In the genomic region with DNA sequence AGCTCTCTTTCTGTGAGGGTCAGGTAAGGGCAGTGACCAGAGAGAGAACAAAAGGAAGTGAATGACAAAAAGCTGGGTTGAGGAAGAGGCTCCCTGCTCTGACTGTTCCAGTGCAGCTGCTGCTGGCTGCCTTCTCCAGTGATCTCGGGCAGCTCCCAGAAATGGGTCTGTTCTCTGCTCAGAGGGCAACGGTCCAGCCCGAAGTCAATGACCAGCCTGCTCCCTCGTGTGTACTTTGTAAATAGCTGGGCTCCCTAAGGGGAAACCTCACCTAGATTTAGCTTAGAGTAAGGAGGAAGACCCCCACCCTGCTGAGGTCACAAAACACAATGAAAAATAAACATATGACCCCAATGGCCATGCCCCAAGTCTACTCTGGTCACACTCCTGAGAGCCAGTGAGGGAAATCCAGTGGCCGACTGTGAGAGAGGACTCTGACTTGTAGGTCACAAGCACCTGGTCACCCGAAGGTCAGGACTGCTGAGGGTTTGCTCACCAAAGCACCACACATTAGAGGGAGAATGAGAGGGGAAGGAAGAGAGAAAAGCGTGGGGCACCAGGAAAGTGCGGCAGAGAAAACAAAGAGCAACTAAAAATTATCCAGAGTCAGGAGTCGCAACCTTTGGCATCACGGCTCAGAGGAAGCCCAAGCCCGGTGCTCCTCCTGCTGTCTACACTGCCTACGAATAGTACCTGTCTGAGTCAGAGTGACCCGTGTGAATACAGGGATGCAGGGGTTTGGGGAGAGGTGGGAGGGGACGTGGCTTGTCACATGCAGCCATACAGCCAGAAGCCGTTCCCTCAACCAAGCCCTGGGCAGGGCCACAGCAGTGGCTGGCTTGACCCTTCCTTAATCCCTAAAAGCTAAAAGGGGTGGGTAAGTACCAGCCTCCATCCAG, we compare ENCODE assay signal across 16 cellular contexts. TPM values are rescaled to one million over a fixed set of nuclear protein-coding genes. Genes with fewer than 3 reads are reported as not detected.
A peak's percentile ranks its signal among the peaks of the same experiment; 100 is the strongest.
DNase-seq lines count a peak whose midpoint lies in the region; FAIRE-seq and TF ChIP-seq lines count a peak whose summit lies in the region.
"Had no signal": no experiment of that assay in that cellular context is flagged by ENCODE, and none has a peak within 500 bp of the region (broad histone marks: within the 10 kb centered on the region; RNA-seq: fewer than 3 reads in every experiment).

No MANE protein-coding gene starts in this region.

- H3K4me3 Mint-ChIP-seq in activated naive CD4-positive, alpha-beta T cell treated with anti-CD3 and anti-CD28 coated beads, Interleukin-2, amount 10 ng/mL, durations not matched to agents 7 days and 5 days, result no peak overlapping the region
- H3K4me3 Mint-ChIP-seq in astrocyte (ENCODE audit: unreplicated experiment), result no peak overlapping the region
- H3K4me3 Mint-ChIP-seq: neural crest cell; stimulated activated naive CD8-positive, alpha-beta T cell treated with anti-CD3 and anti-CD28 coated beads, Interleukin-15, Interleukin-2, amounts not matched to agents 100 ng/mL and 50 ng/mL, for 24 hours had no signal

- TF ChIP-seq CTCF in astrocyte (IDR thresholded peaks at IDR 0.05; ENCODE audit: insufficient read depth, low read depth, low read length) (no peak), transverse colon (IDR thresholded peaks at IDR 0.05) (no peak), GM13977 (IDR thresholded peaks at IDR 0.05; ENCODE audit: extremely low read depth, insufficient read depth, missing control alignments) (no peak)

- H2BK12ac ChIP-seq in mesenchymal stem cell (ENCODE audit: low read length in 2 of 2), result no peak overlapping the region

- H3K18ac ChIP-seq in mesenchymal stem cell (ENCODE audit: low read depth in 1 of 2, low read length in 2 of 2), result no peak overlapping the region

- WGBS in mesenchymal stem cell, result 92% methylated on average over 15 of the region's 15 CpGs
- WGBS in transverse colon (ENCODE audit: low coverage in 1 of 2), 2 donors, result 70 to 88% methylated on average over 5 to 15 of the region's 15 CpGs

- H2AFZ ChIP-seq in astrocyte (ENCODE audit: low read depth, low read length) (no peak overlapping the region), mesenchymal stem cell (ENCODE audit: low read depth, low read length) (no peak overlapping the region)

- TF ChIP-seq EP300 in transverse colon (IDR thresholded peaks at IDR 0.05; ENCODE audit: low read depth), result no peak

- no peak overlapping the region for H2BK120ac ChIP-seq in mesenchymal stem cell (ENCODE audit: low read depth, low read length)

- H3K23ac ChIP-seq in mesenchymal stem cell (ENCODE audit: low read length in 2 of 2), result no peak overlapping the region

- peaks cover 72% of the 10 kb centered on the region for H3K4me1 Mint-ChIP-seq in activated naive CD4-positive, alpha-beta T cell treated with anti-CD3 and anti-CD28 coated beads, Interleukin-2, amount 10 ng/mL, durations not matched to agents 7 days and 5 days
- H3K4me1 Mint-ChIP-seq in astrocyte (ENCODE audit: low read depth, unreplicated experiment), result peaks cover 12% of the 10 kb centered on the region

- H3K27me3 ChIP-seq in astrocyte (ENCODE audit: insufficient read depth, low read length), result no peaks in the 10 kb centered on the region
- H3K27me3 ChIP-seq in mesenchymal stem cell (ENCODE audit: control insufficient read depth in 1 of 2, insufficient read depth in 1 of 2, low read length in 2 of 2), result no peaks in the 10 kb centered on the region
- H3K27me3 ChIP-seq in transverse colon, result no peaks in the 10 kb centered on the region
- H3K27me3 ChIP-seq: left lung had no signal

- H3K9ac ChIP-seq in astrocyte (ENCODE audit: low read length) (peak overlapping the region; percentile 28), mesenchymal stem cell (ENCODE audit: low read length) (peak overlapping the region; percentile 3)

- no peak for TF ChIP-seq POLR2A in transverse colon (IDR thresholded peaks at IDR 0.05)

- H3K4ac ChIP-seq in mesenchymal stem cell (ENCODE audit: low read depth in 1 of 2, low read length in 2 of 2), result no peak overlapping the region

- no peak overlapping the region for H2AK5ac ChIP-seq in mesenchymal stem cell (ENCODE audit: low read length, severe bottlenecking)

- peak overlapping the region; percentile 95 for H3K27ac Mint-ChIP-seq in activated naive CD4-positive, alpha-beta T cell treated with anti-CD3 and anti-CD28 coated beads, Interleukin-2, amount 10 ng/mL, durations not matched to agents 7 days and 5 days
- H3K27ac Mint-ChIP-seq in astrocyte (ENCODE audit: unreplicated experiment), result no peak overlapping the region
- H3K27ac Mint-ChIP-seq: stimulated activated naive CD8-positive, alpha-beta T cell treated with anti-CD3 and anti-CD28 coated beads, Interleukin-15, Interleukin-2, amounts not matched to agents 100 ng/mL and 50 ng/mL, for 24 hours had no signal

- H3K4me3 ChIP-seq in astrocyte (ENCODE audit: insufficient read depth, low read depth, low read length) (no peak overlapping the region), mesenchymal stem cell (ENCODE audit: insufficient read depth in 1 of 2, low read depth in 1 of 2, low read length in 2 of 2) (no peak overlapping the region), transverse colon (no peak overlapping the region)
- H3K4me3 ChIP-seq: coronary artery, left lung had no signal

- H3K27me3 Mint-ChIP-seq in activated naive CD4-positive, alpha-beta T cell treated with anti-CD3 and anti-CD28 coated beads, Interleukin-2, amount 10 ng/mL, durations not matched to agents 7 days and 5 days, result no peaks in the 10 kb centered on the region
- no peaks in the 10 kb centered on the region for H3K27me3 Mint-ChIP-seq in astrocyte (ENCODE audit: low read depth, unreplicated experiment)
- H3K27me3 Mint-ChIP-seq: stimulated activated naive CD8-positive, alpha-beta T cell treated with anti-CD3 and anti-CD28 coated beads, Interleukin-15, Interleukin-2, amounts not matched to agents 100 ng/mL and 50 ng/mL, for 24 hours had no signal

- no peak overlapping the region for H2BK15ac ChIP-seq in mesenchymal stem cell (ENCODE audit: low read depth, poor library complexity, severe bottlenecking)

- CTCF ChIA-PET in activated naive CD4-positive, alpha-beta T cell treated with anti-CD3 and anti-CD28 coated beads, Interleukin-2, amount 10 ng/mL, durations not matched to agents 7 days and 5 days (lab: Charles Lee), result interaction anchor here (0.6 to 2.4 kb wide), 10 partner anchors 8 to 263 kb away, joined by 3 to 9 read pairs (median 4); a partner anchor contains a TSS

- peaks cover 61% of the 10 kb centered on the region for H3K36me3 ChIP-seq in astrocyte (ENCODE audit: insufficient read depth, low read length)
- peaks cover 5 to 47% of the 10 kb centered on the region in 2 experiments for H3K36me3 ChIP-seq in mesenchymal stem cell (ENCODE audit: control insufficient read depth in 1 of 2, insufficient read depth in 2 of 2, low read depth in 1 of 2, low read length in 2 of 2)
- H3K36me3 ChIP-seq in transverse colon, result no peaks in the 10 kb centered on the region

- in situ Hi-C loops in transverse colon (cut with MboI; ENCODE audit: low pct_ligation_motif_present in 1 of 4, low pct_unique_long_range_greater_than_20kb in 1 of 4, low sequenced_read_pairs in 3 of 4) (loop anchor here in 3 of 4 donors (10.0 to 25.0 kb wide), 4 partner anchors 145 to 257 kb away; a partner anchor contains a TSS), GM13977 (cut with MboI; ENCODE audit: low pct_unique_long_range_greater_than_20kb, low sequenced_read_pairs, unreplicated experiment) (no loop called here)

- peak overlapping the region; percentile 35 for H3K27ac ChIP-seq in astrocyte (ENCODE audit: low read depth, low read length)
- H3K27ac ChIP-seq in mesenchymal stem cell (ENCODE audit: low read length, poor library complexity, severe bottlenecking), result no peak overlapping the region
- peak overlapping the region; percentile 60 to 81 (median 74) for H3K27ac ChIP-seq in transverse colon
- H3K27ac ChIP-seq: coronary artery, left lung had no signal

- H3K14ac ChIP-seq in mesenchymal stem cell (ENCODE audit: low read length in 2 of 2), result no peak overlapping the region

- peaks cover 24% of the 10 kb centered on the region for H3K79me2 ChIP-seq in astrocyte (ENCODE audit: insufficient read depth, low read length)

- no peak overlapping the region for H3K4me2 ChIP-seq in astrocyte (ENCODE audit: low read length)
- H3K4me2 ChIP-seq in mesenchymal stem cell (ENCODE audit: low read length, poor library complexity, severe bottlenecking), result no peak overlapping the region

- H4K20me1 ChIP-seq in astrocyte (ENCODE audit: insufficient read depth, low read length), result peaks cover 50% of the 10 kb centered on the region

- peaks cover 79% of the 10 kb centered on the region for H3K36me3 Mint-ChIP-seq in activated naive CD4-positive, alpha-beta T cell treated with anti-CD3 and anti-CD28 coated beads, Interleukin-2, amount 10 ng/mL, durations not matched to agents 7 days and 5 days
- peaks cover 16% of the 10 kb centered on the region for H3K36me3 Mint-ChIP-seq in astrocyte (ENCODE audit: low read depth, unreplicated experiment)

- H2BK5ac ChIP-seq in mesenchymal stem cell (ENCODE audit: low read depth, low read length, poor library complexity, severe bottlenecking), result no peak overlapping the region

- H3K9me3 ChIP-seq in astrocyte (ENCODE audit: insufficient read depth, low read depth, low read length), result no peaks in the 10 kb centered on the region
- no peaks in the 10 kb centered on the region for H3K9me3 ChIP-seq in mesenchymal stem cell (ENCODE audit: control insufficient read depth, low read length)
- no peaks in the 10 kb centered on the region for H3K9me3 ChIP-seq in transverse colon
- H3K9me3 ChIP-seq: left lung had no signal

- intact Hi-C loops in transverse colon (cut with DNase I; ENCODE audit: low total_unique reads), result loop anchor here (10.0 kb wide), 1 partner anchor 115 kb away; no protein-coding TSS in a partner anchor

- H3K4me1 ChIP-seq in astrocyte (ENCODE audit: insufficient read depth, low read length) (peaks cover 34% of the 10 kb centered on the region), mesenchymal stem cell (ENCODE audit: control insufficient read depth, insufficient read depth, low read depth, low read length) (no peaks in the 10 kb centered on the region), transverse colon (peaks cover 8 to 32% (median 19%) of the 10 kb centered on the region in 4 donors)

- no peak for FAIRE-seq in astrocyte (lab: Jason Lieb, UNC)
- no peak for FAIRE-seq in urothelium cell line (lab: Jason Lieb, UNC)
- FAIRE-seq in HTR-8/SVneo (lab: Jason Lieb, UNC), result no peak

- peaks cover 3% of the 10 kb centered on the region for H3K9me3 Mint-ChIP-seq in activated naive CD4-positive, alpha-beta T cell treated with anti-CD3 and anti-CD28 coated beads, Interleukin-2, amount 10 ng/mL, durations not matched to agents 7 days and 5 days
- H3K9me3 Mint-ChIP-seq in astrocyte (ENCODE audit: unreplicated experiment), result no peaks in the 10 kb centered on the region
- H3K9me3 Mint-ChIP-seq: stimulated activated naive CD8-positive, alpha-beta T cell treated with anti-CD3 and anti-CD28 coated beads, Interleukin-15, Interleukin-2, amounts not matched to agents 100 ng/mL and 50 ng/mL, for 24 hours had no signal

- H3K79me1 ChIP-seq in mesenchymal stem cell (replicated peaks; ENCODE audit: low read length, poor library complexity, severe bottlenecking), result peaks cover 32% of the 10 kb centered on the region

- H4K91ac ChIP-seq in mesenchymal stem cell (ENCODE audit: low read length), result no peak overlapping the region

- no peak overlapping the region for H4K8ac ChIP-seq in mesenchymal stem cell (ENCODE audit: low read length)

- no peak for DNase-seq in activated naive CD4-positive, alpha-beta T cell treated with anti-CD3 and anti-CD28 coated beads, Interleukin-2, amount 10 ng/mL, durations not matched to agents 7 days and 5 days
- DNase-seq in activated naive CD4-positive, alpha-beta T cell treated with anti-CD3 and anti-CD28 coated beads, Interleukin-2, amount 50 U/mL, for 16 hours, result no peak
- DNase-seq in astrocyte (ENCODE audit: low read depth) (no peak), mesenchymal stem cell (no peak), transverse colon (no peak), urothelium cell line (ENCODE audit: low spot score) (no peak), HTR-8/SVneo (ENCODE audit: insufficient read length, low spot score) (no peak), GM13977 (ENCODE audit: low spot score) (no peak)
- DNase-seq: activated naive CD4-positive, alpha-beta T cell; left lung; NCI-H82; stimulated activated CD4-positive, alpha-beta T cell treated with anti-CD3 and anti-CD28 coated beads, Interleukin-15, amount 100 ng/mL, for 24 hours had no signal

RNA-seq across cellular contexts. Expression of a gene that starts 19.8 kb away (rescaled TPM):
- 7.1 and 10.8 TPM in 2 replicates for total RNA-seq in astrocyte
- polyA plus RNA-seq in mesenchymal stem cell (2013, experiment 1 of 2), result 2.2 TPM
- polyA plus RNA-seq in mesenchymal stem cell (2013, experiment 2 of 2), result 2.2 TPM
- total RNA-seq in transverse colon, result under 1 TPM in 2 of 4 donors, not detected in 2; 0.48 to 0.82 TPM
- total RNA-seq: neural crest cell, pulmonary artery endothelial cell had no signal
